8 cellular contexts compared by ENCODE assay signal in the genomic region with DNA sequence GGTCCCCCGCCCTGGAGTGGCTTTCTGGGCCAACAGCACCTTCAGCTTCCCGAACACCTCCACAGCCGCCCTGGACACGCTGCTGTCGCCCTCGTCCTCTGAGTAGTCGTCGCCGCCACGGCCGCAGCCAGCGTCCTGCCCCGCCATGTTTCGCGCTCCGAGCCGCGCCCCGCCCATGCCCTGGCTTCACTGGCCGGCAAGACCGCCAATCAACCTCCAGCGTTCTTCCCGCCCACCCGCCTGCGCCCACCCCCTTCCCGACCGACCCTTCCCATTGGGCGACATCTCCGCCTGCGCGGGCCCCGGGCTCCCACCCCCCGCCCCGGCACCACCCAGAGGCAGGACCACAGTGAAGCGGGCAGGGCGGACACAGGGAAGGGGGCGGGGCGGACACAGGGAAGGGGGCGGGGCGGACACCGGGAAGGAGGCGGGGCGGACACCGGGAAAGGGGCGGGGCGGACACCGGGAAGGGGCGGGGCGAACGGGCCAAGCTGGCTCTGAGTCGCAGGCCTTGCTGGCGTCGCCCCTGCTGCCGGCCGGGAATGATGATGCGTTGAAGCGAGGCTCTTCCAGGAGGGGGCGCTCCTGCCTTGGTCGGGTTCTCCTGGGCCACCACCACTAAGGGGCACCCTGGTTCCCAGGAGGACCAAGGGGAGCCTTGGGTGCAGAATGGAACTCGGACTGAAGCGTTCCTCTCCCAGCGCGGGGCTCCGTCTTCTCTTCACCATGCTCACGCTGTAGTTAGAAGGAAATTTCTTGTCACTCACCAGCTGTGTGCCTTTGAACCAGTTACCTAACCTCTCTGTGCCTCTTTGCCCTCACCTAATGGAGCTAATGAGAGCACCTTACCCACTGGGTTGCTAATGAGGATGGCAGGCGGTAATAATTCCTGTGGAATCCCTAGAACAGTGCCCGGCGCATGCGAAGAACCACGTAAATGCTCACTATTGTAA. TPM values are rescaled to one million over a fixed set of nuclear protein-coding genes. Genes with fewer than 3 reads are reported as not detected.
DNase-seq lines count a peak whose midpoint lies in the region; ATAC-seq and TF ChIP-seq lines count a peak whose summit lies in the region.

A gene (minus strand): TSS at position 166 of the 953 bp plus-strand sequence. CDS start 19 bp downstream, at position 147.

- H3F3A ChIP-seq in PC-9 (ENCODE audit: insufficient read depth, low read depth): no peaks in the 10 kb centered on the region

- BruUV-seq in PC-9 (replicated peaks; lab: Mats Ljungman, UMichigan): no TSS peak

- H3K4me1 ChIP-seq in PC-9 (replicated peaks; ENCODE audit: insufficient read depth) (no peaks in the 10 kb centered on the region), esophagus (ENCODE audit: control insufficient read depth in 2 of 2, insufficient read depth in 2 of 2, low read length in 1 of 2) (peaks cover 0 to 18% of the 10 kb centered on the region in 2 donors), muscle layer of duodenum (ENCODE audit: control insufficient read depth in 1 of 2, insufficient read depth in 2 of 2, low read length in 2 of 2) (peaks cover 0 to 19% of the 10 kb centered on the region in 2 donors)

- 0 out of 2 replicates have a peak, but pooled peaks cover 4% of the 10 kb centered on the region for H3K79me2 ChIP-seq in PC-9 (ENCODE audit: low read depth)

- H3K27me3 Mint-ChIP-seq in activated T-cell treated with anti-CD3 and anti-CD28 coated beads, Interleukin-2, amount 50 U/mL, for 24 hours: peaks cover 8% of the 10 kb centered on the region

- H3K4me3 Mint-ChIP-seq in activated T-cell treated with anti-CD3 and anti-CD28 coated beads, Interleukin-2, amount 50 U/mL, for 24 hours: peak within 1 kb of the TSS; percentile 85

- H3K9me2 ChIP-seq in PC-9 (ENCODE audit: insufficient read depth): no peaks in the 10 kb centered on the region

- intact Hi-C loops in PC-9 (cut with micrococcal nuclease; ENCODE audit: unreplicated experiment): loop anchor here (2.0 kb wide), 1 partner anchor 36 kb away; no protein-coding TSS in a partner anchor

- H3K9me3 ChIP-seq in PC-9 (ENCODE audit: insufficient read depth, low read depth): no peaks in the 10 kb centered on the region
- H3K9me3 ChIP-seq in esophagus (ENCODE audit: control insufficient read depth in 2 of 2, insufficient read depth in 1 of 2, low read depth in 1 of 2, low read length in 1 of 2): no peaks in the 10 kb centered on the region
- no peaks in the 10 kb centered on the region for H3K9me3 ChIP-seq in muscle layer of duodenum (ENCODE audit: control insufficient read depth in 1 of 2, low read length in 2 of 2)

- 9 to 41% methylated on average over 34 to 67 of the region's 70 CpGs for WGBS in esophagus, 2 donors

- H3K27ac Mint-ChIP-seq in activated T-cell treated with anti-CD3 and anti-CD28 coated beads, Interleukin-2, amount 50 U/mL, for 24 hours: peak within 1 kb of the TSS; percentile 85

- H3K4me3 ChIP-seq in PC-9 (peak within 1 kb of the TSS; percentile 84), esophagus (ENCODE audit: low read depth in 1 of 2, low read length in 2 of 2) (peak within 1 kb of the TSS; percentile 49 to 64), muscle layer of duodenum (ENCODE audit: low read depth in 1 of 2, low read length in 2 of 2) (peak within 1 kb of the TSS; percentile 68 to 75)

- TF ChIP-seq CTCF in PC-9 (conservative IDR thresholded peaks at IDR 0.05): peak; percentile 73

- CTCF ChIA-PET in PC-9 (lab: Charles Lee): interaction anchor here (0.6 to 1.0 kb wide), 3 partner anchors 10 to 79 kb away, joined by 3 to 10 read pairs (median 4); no protein-coding TSS in a partner anchor

- no peaks in the 10 kb centered on the region for H4K20me1 ChIP-seq in PC-9 (ENCODE audit: insufficient read depth)

- H3K27ac ChIP-seq in PC-9 (no peak within 1 kb of the TSS), esophagus (ENCODE audit: low read depth in 2 of 2, low read length in 1 of 2) (peak within 1 kb of the TSS; percentile 62 to 70), muscle layer of duodenum (ENCODE audit: low read length) (peak within 1 kb of the TSS; percentile 39)

- peak within 1 kb of the TSS; percentile 87 for H3K4me2 ChIP-seq in PC-9

- DNase-seq in DMS79 (lab: John Stamatoyannopoulos, UW) (peak; percentile 66), KG1 (lab: John Stamatoyannopoulos, UW) (peak; percentile 52), PC-9 (peak; percentile 73 to 88)
- DNase-seq in activated T-cell treated with anti-CD3 and anti-CD28 coated beads, Interleukin-2, amount 50 U/mL, for 24 hours: peak; percentile 88
- DNase-seq in stimulated activated CD8-positive, alpha-beta memory T cell treated with anti-CD3 and anti-CD28 coated beads, Interleukin-7, amount 100 ng/mL, for 24 hours (ENCODE audit: low read depth): peak; percentile 64

- peaks cover 34% of the 10 kb centered on the region for H3K36me3 Mint-ChIP-seq in activated T-cell treated with anti-CD3 and anti-CD28 coated beads, Interleukin-2, amount 50 U/mL, for 24 hours (ENCODE audit: low read depth)

- H3K4me1 Mint-ChIP-seq in activated T-cell treated with anti-CD3 and anti-CD28 coated beads, Interleukin-2, amount 50 U/mL, for 24 hours (ENCODE audit: low read depth): peaks cover 13% of the 10 kb centered on the region

- no peaks in the 10 kb centered on the region for H3K9me3 Mint-ChIP-seq in activated T-cell treated with anti-CD3 and anti-CD28 coated beads, Interleukin-2, amount 50 U/mL, for 24 hours

- POLR2A ChIA-PET in PC-9 (lab: Charles Lee; ENCODE audit: unreplicated experiment): interaction anchor here (0.6 to 0.7 kb wide), 2 partner anchors 471 to 564 kb away, joined by 3 to 8 read pairs; no protein-coding TSS in a partner anchor

- no peaks in the 10 kb centered on the region for H3K36me3 ChIP-seq in PC-9 (ENCODE audit: low read depth)
- no peaks in the 10 kb centered on the region for H3K36me3 ChIP-seq in esophagus (ENCODE audit: control insufficient read depth in 2 of 2, insufficient read depth in 2 of 2, low read length in 1 of 2)
- H3K36me3 ChIP-seq in muscle layer of duodenum (ENCODE audit: control insufficient read depth in 1 of 2, insufficient read depth in 2 of 2, low read length in 2 of 2): peaks cover 0 to 3% of the 10 kb centered on the region in 2 donors

- peak; percentile 79 for ATAC-seq in GM21723 (IDR thresholded peaks at IDR 0.05; ENCODE audit: unreplicated experiment)

- H2AFZ ChIP-seq in PC-9: peak within 1 kb of the TSS; percentile 97

- H3K27me3 ChIP-seq in PC-9 (ENCODE audit: insufficient read depth, low read depth) (no peaks in the 10 kb centered on the region), esophagus (ENCODE audit: control insufficient read depth in 1 of 2, insufficient read depth in 2 of 2, low read length in 2 of 2) (no peaks in the 10 kb centered on the region), muscle layer of duodenum (ENCODE audit: low read depth, low read length) (no peaks in the 10 kb centered on the region)

RNA-seq across cellular contexts. Expression of the gene that starts here (rescaled TPM):
- total RNA-seq in PC-9 (2021): 29.3 and 33.4 TPM in 2 replicates
- polyA plus RNA-seq in esophagus: 10 to 100 TPM; 14.7 to 27.1 TPM
